In genomic region chr1:2921970-2922686, GRCh38 we compare ENCODE assay signal across 8 cellular contexts.
DNase-seq lines count a peak whose midpoint lies in the region; ATAC-seq, FAIRE-seq and TF ChIP-seq lines count a peak whose summit lies in the region.

No MANE protein-coding gene starts in this region.

- H3K79me2 ChIP-seq in HepG2 (ENCODE audit: insufficient read depth, low read length) = no peaks in the 10 kb centered on the region

- H2AFZ ChIP-seq in HepG2 (ENCODE audit: low read length) = no peak overlapping the region

- H3K4me2 ChIP-seq in A549 = peak overlapping the region; percentile 39; the same call in 2 of the 3 replicates
- no peak overlapping the region for H3K4me2 ChIP-seq in HepG2 (ENCODE audit: low read depth, low read length)

- TF ChIP-seq RAD21 in A549 (conservative IDR thresholded peaks at IDR 0.05 in 1 of 2, IDR thresholded peaks at IDR 0.05 in 1 of 2) (0 out of 5 replicates have a peak, but pooled peaks of 1 of the 2 experiments have one; percentile 25), HepG2 (CRISPR knock-in tag; IDR thresholded peaks at IDR 0.05) (peak; percentile 41)

- no peak for FAIRE-seq in A549 (lab: Jason Lieb, UNC)
- no peak for FAIRE-seq in HepG2 (lab: Jason Lieb, UNC)

- POLR2A ChIA-PET in A549 (lab: Yijun Ruan, JAX) = no interaction called here
- POLR2A ChIA-PET in HepG2 (lab: Yijun Ruan, JAX) = no interaction called here

- TF ChIP-seq POLR2A in A549 (IDR thresholded peaks at IDR 0.05; ENCODE audit: low read length) (no peak), HepG2 (IDR thresholded peaks at IDR 0.05; ENCODE audit: insufficient read depth in 1 of 2, low read depth in 2 of 2, low read length in 2 of 2) (no peak)

- in situ Hi-C loops in HepG2 (cut with HindIII; ENCODE audit: extremely low pct_ligation_motif_present, low pct_unique_long_range_greater_than_20kb) = no loop called here

- TF ChIP-seq EP300 in A549 (IDR thresholded peaks at IDR 0.05) (no peak), HepG2 (IDR thresholded peaks at IDR 0.05; ENCODE audit: low read depth in 2 of 2, low read length in 2 of 2) (no peak), HepG2 (CRISPR knock-in tag; IDR thresholded peaks at IDR 0.05; ENCODE audit: borderline replicate concordance) (no peak)

- no peaks in the 10 kb centered on the region for H4K20me1 ChIP-seq in HepG2 (ENCODE audit: insufficient read depth, low read length)

- H3K9me3 ChIP-seq in A549 (no peaks in the 10 kb centered on the region), HepG2 (ENCODE audit: low read length) (no peaks in the 10 kb centered on the region), tibial artery (no peaks in the 10 kb centered on the region)

- H3K27ac ChIP-seq in A549 (no peak overlapping the region), HepG2 (ENCODE audit: extremely low read length, insufficient read depth, low read length) (no peak overlapping the region), tibial artery (peak overlapping the region in 1 of 2 donors; percentile 46)

- H3K36me3 ChIP-seq in HepG2 (replicated peaks in 1 of 2; ENCODE audit: control insufficient read depth in 1 of 2, insufficient read depth in 2 of 2, low read length in 2 of 2) (no peaks in the 10 kb centered on the region), tibial artery (no peaks in the 10 kb centered on the region)

- no peak overlapping the region for H3K9ac ChIP-seq in HepG2 (ENCODE audit: insufficient read depth, low read depth, low read length)

- H3K27me3 ChIP-seq in HepG2 (ENCODE audit: control insufficient read depth in 1 of 2, insufficient read depth in 2 of 2, low read length in 2 of 2) (peaks cover 20 to 80% of the 10 kb centered on the region in 2 experiments; a peak in 4 of 5 replicates), tibial artery (peaks cover 0 to 5% of the 10 kb centered on the region in 2 donors)

- WGBS in A549 (ENCODE audit: missing lambda C conversion rate) = 16% methylated on average over 14 of the region's 27 CpGs
- WGBS in HepG2 (ENCODE audit: low lambda C conversion rate) = 44% methylated on average over 12 of the region's 27 CpGs

- H3K4me3 ChIP-seq in A549 = no peak overlapping the region
- H3K4me3 ChIP-seq in HepG2 (replicated peaks in 1 of 3; ENCODE audit: insufficient read depth in 1 of 3, low read depth in 2 of 3, low read length in 3 of 3) = no peak overlapping the region
- no peak overlapping the region for H3K4me3 ChIP-seq in tibial artery

- intact Hi-C loops in HepG2 (cut with micrococcal nuclease; ENCODE audit: unreplicated experiment) = no loop called here
- intact Hi-C loops in tibial artery (cut with DNase I; ENCODE audit: low total_unique reads) = no loop called here

- no TSS peak for BruUV-seq in HepG2 (replicated peaks; lab: Mats Ljungman, UMichigan)

- CTCF ChIA-PET in A549 (lab: Yijun Ruan, JAX) = interaction anchor here (0.6 to 1.9 kb wide), 6 partner anchors 10 to 100 kb away, joined by 3 to 5 read pairs (median 4); no protein-coding TSS in a partner anchor
- CTCF ChIA-PET in HepG2 (lab: Yijun Ruan, JAX; ENCODE audit: low intra/inter-chr PET ratio, low total read pairs) = no interaction called here

- peak; percentile 34 for TF ChIP-seq CTCF in A549 (IDR thresholded peaks at IDR 0.05)
- peak; percentile 74 for TF ChIP-seq CTCF in HepG2 (CRISPR knock-in tag; IDR thresholded peaks at IDR 0.05)
- TF ChIP-seq CTCF in tibial artery (IDR thresholded peaks at IDR 0.05) = peak; percentile 71 to 75

- DNase-seq in A549 (ENCODE audit: low read depth in 1 of 2, low spot score in 1 of 2) (peak; percentile 7 to 10), HuH-7 (ENCODE audit: low spot score) (peak; percentile 50), activated T-cell treated with anti-CD3 and anti-CD28 coated beads for 1 hour (ENCODE audit: low read depth) (peak; percentile 20), HepG2 (ENCODE audit: low spot score) (no peak), tibial artery (peak in 1 of 2 donors; percentile 76), T1000 (lab: John Stamatoyannopoulos, UW) (no peak), hippocampal formation (lab: John Stamatoyannopoulos, UW) (no peak), HCEC 1CT (no peak)

- ATAC-seq in A549 (peak; percentile 68 to 91; a peak in 4 of 6 replicates), HepG2 (peak; percentile 82)

- H3K4me1 ChIP-seq in A549 = no peaks in the 10 kb centered on the region
- no peaks in the 10 kb centered on the region for H3K4me1 ChIP-seq in HepG2 (ENCODE audit: insufficient read depth, low read length)
- peaks cover 0 to 34% (median 27%) of the 10 kb centered on the region in 4 donors for H3K4me1 ChIP-seq in tibial artery

TF ChIP-seq in A549, 52 proteins besides CTCF, POLR2A, EP300 and RAD21:
- TF ChIP-seq JUN (IDR thresholded peaks at IDR 0.05) (no peak), SMC3 (IDR thresholded peaks at IDR 0.05) (peak; percentile 39)

TF ChIP-seq in HepG2, 621 proteins besides CTCF, POLR2A, EP300 and RAD21 (continues in another document):
- no peak for TF ChIP-seq CBX1 (IDR thresholded peaks at IDR 0.05; ENCODE audit: low read depth)
- TF ChIP-seq STAG1 (CRISPR knock-in tag; IDR thresholded peaks at IDR 0.05) = peak; percentile 36
- TF ChIP-seq SIX1 (CRISPR knock-in tag; IDR thresholded peaks at IDR 0.05; ENCODE audit: borderline replicate concordance) = no peak
- TF ChIP-seq RBFOX2 (IDR thresholded peaks at IDR 0.05; ENCODE audit: low read depth, low read length) = no peak
- TF ChIP-seq ZNF768 (CRISPR knock-in tag; IDR thresholded peaks at IDR 0.05) = peak; percentile 21; the same call in 1 of the 2 replicates
- TF ChIP-seq HNRNPL (IDR thresholded peaks at IDR 0.05; ENCODE audit: low read depth, low read length) = peak; percentile 67; the same call in 1 of the 2 replicates
- peak; percentile 35; the same call in 1 of the 2 replicates for TF ChIP-seq HIC2 (CRISPR knock-in tag; IDR thresholded peaks at IDR 0.05; ENCODE audit: low read depth)
- peak; percentile 57; the same call in 1 of the 2 replicates for TF ChIP-seq EZH2 (conservative IDR thresholded peaks at IDR 0.05; ENCODE audit: low read depth, low read length)
- TF ChIP-seq GABPB1 (CRISPR knock-in tag; IDR thresholded peaks at IDR 0.05) = peak; percentile 50; the same call in 1 of the 2 replicates

Comparison
In these comparisons a context has a peak if more than half of its experiments do, and no peak if none do; other contexts are left out.
1. DNase-seq: peak in A549 (2 of 2), HuH-7 (single experiment) and activated T-cell treated with anti-CD3 and anti-CD28 coated beads for 1 hour (single experiment); none in HepG2 (single experiment), T1000 (single experiment), hippocampal formation (0 of 2) and HCEC 1CT (single experiment).
2. Of the 38 proteins assayed by ChIP-seq in both HepG2 and A549: peak only in HepG2: none; only in A549: SMC3; in both: CTCF; in neither: 35; mixed calls (peak in some experiments, not most) for 1.
3. Peak in every context shown above with its lines, with median percentiles within 50 percentile points of each other: CTCF ChIP-seq.